Comparison of ENCODE assay signal across 1 cellular context in the genomic region with DNA sequence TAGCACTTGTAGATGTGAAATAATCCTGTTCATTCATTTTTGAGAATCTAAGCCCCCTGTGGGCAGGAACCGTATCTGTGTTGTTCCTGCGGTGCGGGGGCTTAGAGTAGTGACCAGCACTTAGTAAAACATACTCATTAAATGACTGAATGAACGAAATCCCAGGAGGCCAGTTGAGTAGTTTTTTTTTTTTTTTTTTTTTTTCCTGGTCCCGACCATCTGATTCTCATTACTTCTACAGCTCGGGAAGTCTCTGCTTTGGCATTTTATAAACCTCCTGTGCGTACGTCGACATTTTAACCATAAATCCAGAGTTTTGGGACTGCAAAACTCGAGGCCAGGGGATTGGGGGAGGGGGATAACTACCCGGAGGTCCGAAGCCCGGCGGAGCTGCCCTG.
TF ChIP-seq lines count a peak whose summit lies in the region.

No MANE protein-coding gene starts in this region.

TF ChIP-seq in endothelial cell of umbilical vein, 7 proteins besides CTCF, POLR2A, EP300 and RAD21 (continued from another document):
- no peak for TF ChIP-seq POLR2AphosphoS5 (IDR thresholded peaks at IDR 0.05; ENCODE audit: insufficient read depth, low read depth, low read length)
